8 cellular contexts compared by ENCODE assay signal in the genomic region with DNA sequence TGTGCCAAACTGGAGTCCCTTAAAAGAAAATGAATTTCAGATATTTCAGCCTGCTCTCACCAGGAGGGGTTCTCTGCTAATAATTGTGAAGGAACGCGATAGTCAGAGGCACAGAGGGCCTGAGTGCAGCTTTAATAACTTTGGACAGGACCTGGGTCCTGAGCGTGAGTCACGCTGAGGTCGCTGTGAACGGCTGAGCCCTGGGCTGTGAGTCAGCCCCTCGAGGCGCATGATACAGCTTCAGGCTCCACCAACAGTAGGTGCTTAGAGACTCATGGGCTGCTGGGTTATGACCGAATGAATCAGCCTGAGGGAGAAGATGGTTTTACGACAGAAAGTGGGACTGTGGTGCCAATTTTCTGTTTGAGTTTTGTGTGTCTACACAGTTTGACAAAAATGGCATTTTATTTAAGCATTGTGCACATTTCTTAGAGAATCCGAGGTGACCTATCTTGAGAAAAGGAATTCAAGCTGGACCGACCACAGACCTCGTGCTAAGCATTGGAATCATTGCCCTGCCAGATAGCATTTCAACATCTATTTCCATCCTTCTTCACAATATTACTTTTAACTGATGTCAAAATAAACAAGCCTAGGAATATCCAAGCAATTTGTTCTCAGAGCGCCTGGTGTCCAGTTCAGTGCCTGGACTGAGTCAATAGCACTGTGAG.
A peak's percentile ranks its signal among the peaks of the same experiment; 100 is the strongest.
DNase-seq lines count a peak whose midpoint lies in the region; ATAC-seq, FAIRE-seq and TF ChIP-seq lines count a peak whose summit lies in the region.

No MANE protein-coding gene starts in this region.

- TF ChIP-seq CTCF in breast epithelium (IDR thresholded peaks at IDR 0.05) (no peak), upper lobe of right lung (IDR thresholded peaks at IDR 0.05) (no peak)

- ATAC-seq in left lobe of liver = peak; percentile 29
- ATAC-seq in upper lobe of right lung = peak; percentile 78
- no peak for ATAC-seq in GM18502 (IDR thresholded peaks at IDR 0.05; ENCODE audit: poor library complexity, unreplicated experiment)
- ATAC-seq in GM21526 (IDR thresholded peaks at IDR 0.05; ENCODE audit: low FRiP score, unreplicated experiment) = no peak
- no peak for ATAC-seq in HG02938 (IDR thresholded peaks at IDR 0.05; ENCODE audit: unreplicated experiment)

- peak; percentile 90 for FAIRE-seq in HTR-8/SVneo (lab: Jason Lieb, UNC)

- H3K27me3 ChIP-seq in breast epithelium = no peaks in the 10 kb centered on the region
- H3K27me3 ChIP-seq in upper lobe of right lung = no peaks in the 10 kb centered on the region

- H3K36me3 ChIP-seq in breast epithelium (no peaks in the 10 kb centered on the region), upper lobe of right lung (no peaks in the 10 kb centered on the region)

- H3K4me3 ChIP-seq in breast epithelium (no peak overlapping the region), upper lobe of right lung (no peak overlapping the region)

- DNase-seq in HTR-8/SVneo (ENCODE audit: insufficient read length, low spot score) (peak; percentile 85), breast epithelium (ENCODE audit: low spot score in 2 of 2) (peak in 1 of 2 donors; percentile 64), left lobe of liver (ENCODE audit: low spot score) (no peak), upper lobe of right lung (no peak)
- no peak for DNase-seq in activated naive CD4-positive, alpha-beta T cell (lab: John Stamatoyannopoulos, UW)

- no peaks in the 10 kb centered on the region for H3K9me3 ChIP-seq in breast epithelium
- H3K9me3 ChIP-seq in upper lobe of right lung = no peaks in the 10 kb centered on the region

- peak overlapping the region; percentile 70 to 75 for H3K27ac ChIP-seq in breast epithelium
- H3K27ac ChIP-seq in upper lobe of right lung = no peak overlapping the region

- H3K4me1 ChIP-seq in breast epithelium (no peaks in the 10 kb centered on the region), upper lobe of right lung (no peaks in the 10 kb centered on the region)

- TF ChIP-seq POLR2A in breast epithelium (IDR thresholded peaks at IDR 0.05) = no peak

- intact Hi-C loops in breast epithelium (cut with DNase I; ENCODE audit: low total_unique reads) = no loop called here
- intact Hi-C loops in upper lobe of right lung (cut with DNase I) = no loop called here

Comparison
In these comparisons a context has a peak if more than half of its experiments do, and no peak if none do; other contexts are left out.
1. ATAC-seq: peak in left lobe of liver (single experiment) and upper lobe of right lung (single experiment); none in GM18502 (single experiment), GM21526 (single experiment) and HG02938 (single experiment).